In genomic region chr6:156634971-156635371, GRCh38 we compare ENCODE assay signal across 11 cellular contexts.
DNase-seq lines count a peak whose midpoint lies in the region; ATAC-seq and TF ChIP-seq lines count a peak whose summit lies in the region.
"Had no signal": no experiment of that assay in that cellular context is flagged by ENCODE, and none has a peak within 500 bp of the region (broad histone marks: within the 10 kb centered on the region; RNA-seq: fewer than 3 reads in every experiment).

No MANE protein-coding gene starts in this region.

- no peaks in the 10 kb centered on the region for H3K9me3 Mint-ChIP-seq in activated CD8-positive, alpha-beta T cell treated with anti-CD3 and anti-CD28 coated beads, Interleukin-2, amount 10 ng/mL, durations not matched to agents 7 days and 5 days (ENCODE audit: insufficient read depth)

- H3K4me1 ChIP-seq in mesenchymal stem cell (ENCODE audit: control insufficient read depth, insufficient read depth, low read depth, low read length), result peaks cover 1% of the 10 kb centered on the region
- peaks cover 24 to 30% of the 10 kb centered on the region in 2 donors for H3K4me1 ChIP-seq in thyroid gland

- H2BK15ac ChIP-seq in mesenchymal stem cell (ENCODE audit: low read depth, poor library complexity, severe bottlenecking), result no peak overlapping the region

- intact Hi-C loops in thyroid gland (cut with DNase I), result no loop called here

- no peaks in the 10 kb centered on the region for H3K9me3 ChIP-seq in mesenchymal stem cell (ENCODE audit: control insufficient read depth, low read length)
- no peaks in the 10 kb centered on the region for H3K9me3 ChIP-seq in thyroid gland

- H3K79me1 ChIP-seq in mesenchymal stem cell (replicated peaks; ENCODE audit: low read length, poor library complexity, severe bottlenecking), result no peaks in the 10 kb centered on the region

- no peaks in the 10 kb centered on the region for H3K27me3 Mint-ChIP-seq in activated CD8-positive, alpha-beta T cell treated with anti-CD3 and anti-CD28 coated beads, Interleukin-2, amount 10 ng/mL, durations not matched to agents 7 days and 5 days (ENCODE audit: low read depth)

- H3K36me3 ChIP-seq in mesenchymal stem cell (ENCODE audit: control insufficient read depth in 1 of 2, insufficient read depth in 2 of 2, low read depth in 1 of 2, low read length in 2 of 2) (no peaks in the 10 kb centered on the region), thyroid gland (no peaks in the 10 kb centered on the region)

- peak overlapping the region; percentile 69 for H4K8ac ChIP-seq in mesenchymal stem cell (ENCODE audit: low read length)

- H3K27ac Mint-ChIP-seq in activated CD8-positive, alpha-beta T cell treated with anti-CD3 and anti-CD28 coated beads, Interleukin-2, amount 10 ng/mL, durations not matched to agents 7 days and 5 days, result peak overlapping the region; percentile 35

- no peak for TF ChIP-seq POLR2A in thyroid gland (IDR thresholded peaks at IDR 0.05)

- no peak overlapping the region for H2BK12ac ChIP-seq in mesenchymal stem cell (ENCODE audit: low read length in 2 of 2)

- CTCF ChIA-PET in activated CD8-positive, alpha-beta T cell treated with anti-CD3 and anti-CD28 coated beads, Interleukin-2, amount 10 ng/mL, durations not matched to agents 7 days and 5 days (lab: Charles Lee), result no interaction called here

- no peak overlapping the region for H3K14ac ChIP-seq in mesenchymal stem cell (ENCODE audit: low read length in 2 of 2)

- peak; percentile 8 for DNase-seq in activated naive CD4-positive, alpha-beta T cell treated with Interleukin-2 at 50 U/mL for 16 hours
- no peak for DNase-seq in activated naive CD4-positive, alpha-beta T cell treated with anti-CD3 and anti-CD28 coated beads, Interleukin-2, amount 50 U/mL, for 16 hours
- no peak for DNase-seq in activated CD8-positive, alpha-beta T cell treated with anti-CD3 and anti-CD28 coated beads, Interleukin-2, amount 10 ng/mL, durations not matched to agents 7 days and 5 days
- DNase-seq in mesenchymal stem cell, result no peak
- peak; percentile 48 to 55 for DNase-seq in thyroid gland
- DNase-seq in HPDE6-E6E7 (ENCODE audit: extremely low spot score), result no peak
- DNase-seq: activated gamma-delta T cell treated with Interleukin-2 at 50 U/mL for 16 hours; effector memory CD4-positive, alpha-beta T cell; NCI-H524 treated with DMSO at 0.1 percent for 48 hours had no signal

- POLR2A ChIA-PET in activated CD8-positive, alpha-beta T cell treated with anti-CD3 and anti-CD28 coated beads, Interleukin-2, amount 10 ng/mL, durations not matched to agents 7 days and 5 days (lab: Charles Lee), result no interaction called here

- ATAC-seq in activated CD8-positive, alpha-beta T cell treated with anti-CD3 and anti-CD28 coated beads, Interleukin-2, amount 10 ng/mL, durations not matched to agents 7 days and 5 days, result no peak
- ATAC-seq in HG03457 (IDR thresholded peaks at IDR 0.05; ENCODE audit: unreplicated experiment) (no peak), esophagus mucosa (no peak)

- no peak overlapping the region for H3K4me3 Mint-ChIP-seq in activated CD8-positive, alpha-beta T cell treated with anti-CD3 and anti-CD28 coated beads, Interleukin-2, amount 10 ng/mL, durations not matched to agents 7 days and 5 days

- no peak overlapping the region for H3K18ac ChIP-seq in mesenchymal stem cell (ENCODE audit: low read depth in 1 of 2, low read length in 2 of 2)

- no peak overlapping the region for H2BK5ac ChIP-seq in mesenchymal stem cell (ENCODE audit: low read depth, low read length, poor library complexity, severe bottlenecking)

- no peak overlapping the region for H3K4ac ChIP-seq in mesenchymal stem cell (ENCODE audit: low read depth in 1 of 2, low read length in 2 of 2)

- TF ChIP-seq CTCF in thyroid gland (IDR thresholded peaks at IDR 0.05), result no peak

- H2AFZ ChIP-seq in mesenchymal stem cell (ENCODE audit: low read depth, low read length), result no peak overlapping the region

- H3K23ac ChIP-seq in mesenchymal stem cell (ENCODE audit: low read length in 2 of 2), result no peak overlapping the region

- H4K91ac ChIP-seq in mesenchymal stem cell (ENCODE audit: low read length), result no peak overlapping the region

- H3K36me3 Mint-ChIP-seq in activated CD8-positive, alpha-beta T cell treated with anti-CD3 and anti-CD28 coated beads, Interleukin-2, amount 10 ng/mL, durations not matched to agents 7 days and 5 days (ENCODE audit: low read depth), result no peaks in the 10 kb centered on the region

- peaks cover 22% of the 10 kb centered on the region for H3K4me1 Mint-ChIP-seq in activated CD8-positive, alpha-beta T cell treated with anti-CD3 and anti-CD28 coated beads, Interleukin-2, amount 10 ng/mL, durations not matched to agents 7 days and 5 days (ENCODE audit: low read depth)

- H3K27me3 ChIP-seq in mesenchymal stem cell (ENCODE audit: control insufficient read depth in 1 of 2, insufficient read depth in 1 of 2, low read length in 2 of 2), result no peaks in the 10 kb centered on the region
- H3K27me3 ChIP-seq in thyroid gland, result no peaks in the 10 kb centered on the region

- H2AK5ac ChIP-seq in mesenchymal stem cell (ENCODE audit: low read length, severe bottlenecking), result no peak overlapping the region

- H3K4me3 ChIP-seq in mesenchymal stem cell (ENCODE audit: insufficient read depth in 1 of 2, low read depth in 1 of 2, low read length in 2 of 2), result peak overlapping the region in 1 of 2 experiments; percentile 76
- H3K4me3 ChIP-seq in thyroid gland (replicated peaks in 1 of 3), result peak overlapping the region in 1 of 3 donors; percentile 30

- peak overlapping the region; percentile 82 for H3K9ac ChIP-seq in mesenchymal stem cell (ENCODE audit: low read length)

- H3K27ac ChIP-seq in mesenchymal stem cell (ENCODE audit: low read length, poor library complexity, severe bottlenecking), result no peak overlapping the region
- peak overlapping the region; percentile 66 to 75 (median 70) for H3K27ac ChIP-seq in thyroid gland

- H3K4me2 ChIP-seq in mesenchymal stem cell (ENCODE audit: low read length, poor library complexity, severe bottlenecking), result peak overlapping the region; percentile 32

- WGBS in mesenchymal stem cell, result 92% methylated on average over 9 of the region's 9 CpGs
- 28 to 40% methylated on average over 9 of the region's 9 CpGs for WGBS in thyroid gland, 2 donors

- H2BK120ac ChIP-seq in mesenchymal stem cell (ENCODE audit: low read depth, low read length), result peak overlapping the region; percentile 58

Comparison
In these comparisons a context has a peak if more than half of its experiments do, and no peak if none do; other contexts are left out.
1. DNase-seq: peak in activated naive CD4-positive, alpha-beta T cell treated with Interleukin-2 at 50 U/mL for 16 hours (single experiment) and thyroid gland (2 of 2); none in activated naive CD4-positive, alpha-beta T cell treated with anti-CD3 and anti-CD28 coated beads, Interleukin-2, amount 50 U/mL, for 16 hours (single experiment), activated CD8-positive, alpha-beta T cell treated with anti-CD3 and anti-CD28 coated beads, Interleukin-2, amount 10 ng/mL, durations not matched to agents 7 days and 5 days (single experiment), mesenchymal stem cell (single experiment) and HPDE6-E6E7 (single experiment).